Comparison of ENCODE assay signal across 9 cellular contexts in the genomic region with DNA sequence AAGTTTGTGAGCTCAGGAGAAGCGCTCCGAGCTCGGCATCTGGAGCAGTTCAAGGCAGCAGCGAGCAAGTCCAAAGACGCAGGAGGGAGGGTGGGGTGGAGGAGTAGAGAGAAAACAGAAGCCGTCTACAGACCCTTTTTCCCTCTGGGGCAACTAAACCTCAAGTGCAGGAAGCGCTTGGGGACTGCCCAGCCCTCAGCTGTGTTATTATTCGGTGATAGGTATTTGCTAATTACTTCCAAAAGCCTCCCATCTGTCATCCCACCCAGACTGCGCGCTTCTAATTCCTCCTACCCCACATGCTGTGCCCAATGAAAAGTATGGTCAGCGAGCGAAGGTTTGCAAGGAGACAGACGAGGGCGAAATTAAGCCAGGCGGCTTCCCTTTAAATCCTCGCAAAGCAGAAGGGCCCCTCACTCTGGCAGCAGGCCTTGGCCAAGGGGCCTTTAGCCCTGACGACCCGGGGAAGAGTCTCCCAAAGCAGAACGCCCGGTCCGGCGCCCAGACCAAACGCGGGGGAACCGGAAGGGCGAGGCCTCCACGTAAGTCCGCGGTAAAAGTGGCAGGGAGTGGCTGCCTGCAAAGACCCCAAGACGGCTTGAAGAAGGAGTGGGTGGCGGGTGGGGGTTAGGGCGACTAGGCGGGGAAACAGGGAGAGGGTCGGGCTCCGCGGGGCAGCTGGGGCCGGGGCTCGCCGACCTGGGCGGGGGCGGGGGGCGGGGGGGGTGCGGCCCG. TPM values are rescaled to one million over a fixed set of nuclear protein-coding genes. Genes with fewer than 3 reads are reported as not detected.
DNase-seq lines count a peak whose midpoint lies in the region; ATAC-seq and TF ChIP-seq lines count a peak whose summit lies in the region.
"Had no signal": no experiment of that assay in that cellular context is flagged by ENCODE, and none has a peak within 500 bp of the region (broad histone marks: within the 10 kb centered on the region; RNA-seq: fewer than 3 reads in every experiment).

No MANE protein-coding gene starts in this region.

- H3K27me3 Mint-ChIP-seq in activated CD4-positive, alpha-beta T cell treated with anti-CD3 and anti-CD28 coated beads for 36 hours = peaks cover 32% of the 10 kb centered on the region
- H3K27me3 Mint-ChIP-seq in activated T-helper 17 cell treated with anti-CD3 and anti-CD28 coated beads, Interleukin-2, amount 50 U/mL, for 72 hours = peaks cover 44% of the 10 kb centered on the region

- ATAC-seq in activated CD4-positive, alpha-beta T cell treated with anti-CD3 and anti-CD28 coated beads for 36 hours = no peak
- no peak for ATAC-seq in activated T-helper 17 cell treated with anti-CD3 and anti-CD28 coated beads, Interleukin-2, amount 50 U/mL, for 72 hours (replicated peaks)
- ATAC-seq in HG03439 (IDR thresholded peaks at IDR 0.05; ENCODE audit: unreplicated experiment) = no peak

- H4K20me1 ChIP-seq in hepatocyte (ENCODE audit: insufficient read depth, poor library complexity, severe bottlenecking) = no peaks in the 10 kb centered on the region

- DNase-seq in activated CD4-positive, alpha-beta T cell treated with anti-CD3 and anti-CD28 coated beads for 36 hours = no peak
- no peak for DNase-seq in activated CD4-positive, alpha-beta T cell treated with anti-CD3 and anti-CD28 coated beads, Interleukin-2, amount 50 U/mL, for 4 hours
- peak; percentile 66 for DNase-seq in hepatocyte (ENCODE audit: low spot score)
- no peak for DNase-seq in occipital lobe (lab: John Stamatoyannopoulos, UW)
- no peak for DNase-seq in NCI-H2107 treated with DMSO at 0.1 percent for 48 hours (lab: John Stamatoyannopoulos, UW; ENCODE audit: unreplicated experiment)
- DNase-seq: DND-41 had no signal

- H3K27me3 ChIP-seq in hepatocyte (no peaks in the 10 kb centered on the region), skeletal muscle tissue (ENCODE audit: control insufficient read depth in 3 of 3, insufficient read depth in 3 of 3, low read length in 3 of 3) (peaks cover 3 to 12% (median 5%) of the 10 kb centered on the region in 3 donors)

- H3K4me1 ChIP-seq in hepatocyte (ENCODE audit: insufficient read depth) = peaks cover 48% of the 10 kb centered on the region
- H3K4me1 ChIP-seq in skeletal muscle tissue (ENCODE audit: control insufficient read depth in 3 of 3, insufficient read depth in 3 of 3, low read length in 3 of 3) = peaks cover 36 to 47% (median 43%) of the 10 kb centered on the region in 3 donors

- POLR2A ChIA-PET in activated CD4-positive, alpha-beta T cell treated with anti-CD3 and anti-CD28 coated beads for 36 hours (lab: Charles Lee) = no interaction called here

- peak overlapping the region; percentile 11 for H3K4me3 Mint-ChIP-seq in activated CD4-positive, alpha-beta T cell treated with anti-CD3 and anti-CD28 coated beads for 36 hours
- peak overlapping the region; percentile 20 for H3K4me3 Mint-ChIP-seq in activated T-helper 17 cell treated with anti-CD3 and anti-CD28 coated beads, Interleukin-2, amount 50 U/mL, for 72 hours

- H3K9me3 ChIP-seq in hepatocyte (ENCODE audit: low read depth) (no peaks in the 10 kb centered on the region), skeletal muscle tissue (ENCODE audit: control insufficient read depth in 3 of 3, low read length in 3 of 3) (no peaks in the 10 kb centered on the region)

- H3K4me2 ChIP-seq in hepatocyte = peak overlapping the region; percentile 92

- H3K36me3 Mint-ChIP-seq in activated CD4-positive, alpha-beta T cell treated with anti-CD3 and anti-CD28 coated beads for 36 hours (ENCODE audit: low read depth) = no peaks in the 10 kb centered on the region
- H3K36me3 Mint-ChIP-seq in activated T-helper 17 cell treated with anti-CD3 and anti-CD28 coated beads, Interleukin-2, amount 50 U/mL, for 72 hours (ENCODE audit: low read depth) = no peaks in the 10 kb centered on the region

- 7% methylated on average over 29 of the region's 44 CpGs for WGBS in hepatocyte (ENCODE audit: low lambda C conversion rate, missing lambda C conversion rate)

- H3K4me3 ChIP-seq in hepatocyte (peak overlapping the region; percentile 5), skeletal muscle tissue (ENCODE audit: low read length in 3 of 3) (peak overlapping the region; percentile 49 to 81 (median 59))

- peaks cover 36% of the 10 kb centered on the region for H3K79me2 ChIP-seq in hepatocyte

- intact Hi-C loops in activated CD4-positive, alpha-beta T cell treated with anti-CD3 and anti-CD28 coated beads for 36 hours (cut with DNase I, micrococcal nuclease) = loop anchor here (5.0 kb wide), 2 partner anchors 137 to 212 kb away; no protein-coding TSS in a partner anchor

- H3K9ac ChIP-seq in skeletal muscle tissue (ENCODE audit: low read depth in 1 of 3, low read length in 3 of 3) = peak overlapping the region; percentile 46 to 79 (median 61)

- CTCF ChIA-PET in activated CD4-positive, alpha-beta T cell treated with anti-CD3 and anti-CD28 coated beads for 36 hours (lab: Charles Lee) = interaction anchor here (1.2 to 8.3 kb wide), 4 partner anchors 17 to 76 kb away, joined by 3 to 127 read pairs (median 6); no protein-coding TSS in a partner anchor

- H3K27ac ChIP-seq in hepatocyte = peak overlapping the region; percentile 93
- H3K27ac ChIP-seq in skeletal muscle tissue (ENCODE audit: low read depth, low read length) = peak overlapping the region; percentile 62

- TF ChIP-seq CTCF in hepatocyte (IDR thresholded peaks at IDR 0.05; ENCODE audit: poor library complexity) = no peak

- peak overlapping the region; percentile 2 for H3K27ac Mint-ChIP-seq in activated CD4-positive, alpha-beta T cell treated with anti-CD3 and anti-CD28 coated beads for 36 hours
- H3K27ac Mint-ChIP-seq in activated T-helper 17 cell treated with anti-CD3 and anti-CD28 coated beads, Interleukin-2, amount 50 U/mL, for 72 hours = no peak overlapping the region

- no peaks in the 10 kb centered on the region for H3K36me3 ChIP-seq in hepatocyte (replicated peaks; ENCODE audit: insufficient read depth, low read depth)
- H3K36me3 ChIP-seq in skeletal muscle tissue (ENCODE audit: control insufficient read depth in 3 of 3, insufficient read depth in 3 of 3, low read length in 3 of 3) = no peaks in the 10 kb centered on the region

- no peaks in the 10 kb centered on the region for H3K9me3 Mint-ChIP-seq in activated CD4-positive, alpha-beta T cell treated with anti-CD3 and anti-CD28 coated beads for 36 hours (ENCODE audit: low read depth)
- no peaks in the 10 kb centered on the region for H3K9me3 Mint-ChIP-seq in activated T-helper 17 cell treated with anti-CD3 and anti-CD28 coated beads, Interleukin-2, amount 50 U/mL, for 72 hours

- H2AFZ ChIP-seq in hepatocyte = peak overlapping the region; percentile 60

- H3K9me2 ChIP-seq in hepatocyte (replicated peaks; ENCODE audit: insufficient read depth) = no peaks in the 10 kb centered on the region

- H3K4me1 Mint-ChIP-seq in activated CD4-positive, alpha-beta T cell treated with anti-CD3 and anti-CD28 coated beads for 36 hours = peaks cover 18% of the 10 kb centered on the region
- peaks cover 9% of the 10 kb centered on the region for H3K4me1 Mint-ChIP-seq in activated T-helper 17 cell treated with anti-CD3 and anti-CD28 coated beads, Interleukin-2, amount 50 U/mL, for 72 hours

RNA-seq across cellular contexts. Expression of gene CD9, which starts 0.5 kb away (rescaled TPM):
- 10 to 100 TPM; 11.5 to 12.8 TPM for total RNA-seq in activated CD4-positive, alpha-beta T cell treated with anti-CD3 and anti-CD28 coated beads for 36 hours
- 1 to 10 TPM in 1 of 2 donors, under 1 TPM in 1; 0.76 to 1.6 TPM for total RNA-seq in activated T-helper 17 cell treated with anti-CD3 and anti-CD28 coated beads, Interleukin-2, amount 50 U/mL, for 72 hours
- 117 and 139 TPM in 2 replicates for total RNA-seq in hepatocyte
- polyA plus RNA-seq in hepatocyte = 166 and 188 TPM in 2 replicates
- total RNA-seq in skeletal muscle tissue = 62.6 TPM
- 29.5 TPM for total RNA-seq in occipital lobe

Comparison
In these comparisons a context has a peak if more than half of its experiments do, and no peak if none do; other contexts are left out.
1. RNA of gene CD9, which starts 0.5 kb away (total RNA-seq): 117 to 139 TPM in hepatocyte, 62.6 TPM in skeletal muscle tissue (single experiment), 29.5 TPM in occipital lobe (single experiment) and 11.5 to 12.8 TPM in activated CD4-positive, alpha-beta T cell treated with anti-CD3 and anti-CD28 coated beads for 36 hours; 0.76 to 1.6 TPM in activated T-helper 17 cell treated with anti-CD3 and anti-CD28 coated beads, Interleukin-2, amount 50 U/mL, for 72 hours; every median in the first group is over 4 times any median in the second.